In the genomic region with DNA sequence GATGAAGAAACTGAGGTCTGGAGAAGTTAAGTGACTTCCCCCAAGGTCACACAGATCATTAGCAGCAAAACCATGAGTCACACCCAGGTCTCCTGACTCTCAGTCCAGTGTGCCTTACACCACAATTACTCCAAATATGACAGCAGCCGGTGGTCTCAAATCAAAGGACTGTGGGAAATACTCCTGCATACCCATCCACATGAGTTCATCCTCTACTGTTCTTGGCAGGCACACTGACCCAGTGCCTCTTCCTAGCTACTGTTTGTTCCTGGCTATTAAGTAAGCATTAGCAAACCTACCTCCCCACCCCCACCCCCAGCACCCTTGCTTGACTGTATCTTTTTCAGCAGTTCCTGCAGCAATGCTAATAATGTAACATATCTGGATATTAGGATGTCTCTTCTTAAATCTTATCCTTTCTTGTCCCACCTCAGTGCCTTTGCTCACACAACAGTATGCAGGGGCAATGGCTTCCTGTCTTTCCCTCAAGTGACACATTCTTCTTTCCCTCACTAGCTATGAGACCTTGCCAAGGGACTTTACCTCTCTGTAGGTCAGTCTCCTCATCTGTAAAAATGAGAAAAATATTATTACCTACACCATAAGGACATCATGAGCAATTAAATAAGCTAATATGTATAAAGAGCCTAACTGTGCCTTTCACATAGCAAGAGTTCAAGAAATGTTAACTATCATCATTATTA, we compare ENCODE assay signal across 11 cellular contexts. TPM values are rescaled to one million over a fixed set of nuclear protein-coding genes. Genes with fewer than 3 reads are reported as not detected.
DNase-seq lines count a peak whose midpoint lies in the region; ATAC-seq and TF ChIP-seq lines count a peak whose summit lies in the region.
"Had no signal": no experiment of that assay in that cellular context is flagged by ENCODE, and none has a peak within 500 bp of the region (broad histone marks: within the 10 kb centered on the region; RNA-seq: fewer than 3 reads in every experiment).

No MANE protein-coding gene starts in this region.

- H3K27me3 ChIP-seq in left lung (no peaks in the 10 kb centered on the region), thyroid gland (no peaks in the 10 kb centered on the region)
- H3K27me3 ChIP-seq: colonic mucosa, foreskin keratinocyte had no signal

- no peak for TF ChIP-seq POLR2A in thyroid gland (IDR thresholded peaks at IDR 0.05)

- peaks cover 0 to 30% of the 10 kb centered on the region in 2 donors for H3K4me1 ChIP-seq in left lung
- H3K4me1 ChIP-seq in thyroid gland = peaks cover 0 to 11% of the 10 kb centered on the region in 2 donors
- H3K4me1 ChIP-seq: colonic mucosa, foreskin keratinocyte had no signal

- H3K27ac ChIP-seq in left lung = peak overlapping the region in 1 of 2 donors; percentile 38
- no peak overlapping the region for H3K27ac ChIP-seq in thyroid gland
- H3K27ac ChIP-seq: colonic mucosa, foreskin keratinocyte had no signal

- WGBS in thyroid gland, 2 donors = 82 to 88% methylated on average over 1 of the region's 1 CpG

- DNase-seq in AG08395 (ENCODE audit: low spot score) (peak; percentile 9), astrocyte of the hippocampus (ENCODE audit: low read depth, low spot score) (peak; percentile 72), left lung (no peak), LoVo (ENCODE audit: low spot score) (no peak), thyroid gland (no peak)
- DNase-seq in activated CD4-positive, alpha-beta T cell treated with anti-CD3 and anti-CD28 coated beads, Interleukin-2, amount 50 U/mL, for 48 hours = no peak
- DNase-seq: colonic mucosa, foreskin keratinocyte, kidney had no signal

- ATAC-seq in HG03432 (IDR thresholded peaks at IDR 0.05; ENCODE audit: unreplicated experiment) = peak; percentile 47
- peak; percentile 38 for ATAC-seq in left lung
- ATAC-seq in GM18870 (IDR thresholded peaks at IDR 0.05; ENCODE audit: unreplicated experiment) = no peak
- ATAC-seq: foreskin keratinocyte had no signal

- TF ChIP-seq CTCF in left lung (IDR thresholded peaks at IDR 0.05) = no peak
- no peak for TF ChIP-seq CTCF in thyroid gland (IDR thresholded peaks at IDR 0.05)

- H3K4me3 ChIP-seq in left lung = no peak overlapping the region
- no peak overlapping the region for H3K4me3 ChIP-seq in thyroid gland (replicated peaks in 1 of 3)
- H3K4me3 ChIP-seq: colonic mucosa had no signal

- no peaks in the 10 kb centered on the region for H3K36me3 ChIP-seq in left lung
- H3K36me3 ChIP-seq in thyroid gland = no peaks in the 10 kb centered on the region
- H3K36me3 ChIP-seq: colonic mucosa had no signal

- H3K9me3 ChIP-seq in left lung = no peaks in the 10 kb centered on the region
- no peaks in the 10 kb centered on the region for H3K9me3 ChIP-seq in thyroid gland
- H3K9me3 ChIP-seq: colonic mucosa had no signal

- intact Hi-C loops in left lung (cut with DNase I) = no loop called here
- intact Hi-C loops in thyroid gland (cut with DNase I) = no loop called here

RNA-seq across cellular contexts. Expression of gene FAM98A, which starts 46.2 kb away (rescaled TPM):
- total RNA-seq in left lung (10 to 100 TPM; 47.6 to 51.4 TPM), thyroid gland (100 to 1,000 TPM in 1 of 4 donors, 10 to 100 TPM in 3; 30.9 to 101 (median 70.7) TPM)

Comparison
In these comparisons a context has a peak if more than half of its experiments do, and no peak if none do; other contexts are left out.
1. DNase-seq: peak in AG08395 (single experiment) and astrocyte of the hippocampus (single experiment); none in left lung (0 of 2), LoVo (single experiment), activated CD4-positive, alpha-beta T cell treated with anti-CD3 and anti-CD28 coated beads, Interleukin-2, amount 50 U/mL, for 48 hours (0 of 2) and thyroid gland (0 of 2).